In the genomic region with DNA sequence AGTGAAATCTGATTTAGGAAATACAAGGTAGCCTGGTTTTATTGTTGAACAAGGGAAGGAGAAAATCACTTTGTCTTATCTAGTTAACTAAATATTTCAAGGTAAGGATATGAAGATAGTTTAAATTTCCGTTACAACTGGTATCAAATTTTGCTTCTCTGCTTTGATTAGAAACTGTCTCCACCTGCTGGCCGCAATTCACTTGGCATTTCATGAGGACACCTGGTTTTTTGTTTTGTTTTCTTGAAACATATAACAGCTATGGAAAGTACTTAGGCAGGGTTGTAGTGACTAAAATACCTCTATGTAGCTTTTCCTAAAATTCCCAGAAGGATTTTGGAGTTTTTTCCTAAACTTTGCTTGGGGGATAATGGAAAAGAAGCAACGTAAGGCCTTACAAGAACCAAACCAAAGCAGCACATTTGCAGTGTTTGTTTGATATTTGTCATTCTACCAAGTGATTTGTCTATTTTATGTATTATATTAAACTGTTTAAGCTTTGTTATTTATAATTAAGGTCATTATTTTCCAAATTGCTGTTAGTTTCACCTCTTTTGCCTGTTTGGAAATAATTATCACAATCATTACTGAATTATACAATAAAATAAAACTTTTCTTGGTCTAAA, we compare ENCODE assay signal across 8 cellular contexts.
DNase-seq lines count a peak whose midpoint lies in the region; ATAC-seq and TF ChIP-seq lines count a peak whose summit lies in the region.

No MANE protein-coding gene starts in this region.

- no peak for TF ChIP-seq POLR2A in GM18505 (IDR thresholded peaks at IDR 0.05; ENCODE audit: borderline replicate concordance, extremely low read depth, insufficient read depth, insufficient read length)

- H3K36me3 Mint-ChIP-seq in CD14-positive monocyte (peaks cover 7 to 11% of the 10 kb centered on the region in 2 donors), glutamatergic neuron (ENCODE audit: unreplicated experiment) (no peaks in the 10 kb centered on the region)

- DNase-seq in CD14-positive monocyte (ENCODE audit: low spot score) = no peak
- DNase-seq in H7 = peak; percentile 59
- peak; percentile 76 for DNase-seq in activated effector memory CD4-positive, alpha-beta T cell treated with anti-CD3 and anti-CD28 coated beads, Interleukin-2, amount 50 U/mL, for 16 hours
- DNase-seq in glutamatergic neuron = peak; percentile 59
- peak; percentile 72 for DNase-seq in sciatic nerve (ENCODE audit: low spot score)

- no peak overlapping the region for H2AFZ ChIP-seq in OCI-LY1 (ENCODE audit: low read length)

- 0 out of 2 replicates have a peak, but pooled peaks cover 2% of the 10 kb centered on the region for H3K9me3 ChIP-seq in OCI-LY1 (ENCODE audit: low read length)

- H3K4me3 Mint-ChIP-seq in CD14-positive monocyte (no peak overlapping the region), glutamatergic neuron (ENCODE audit: unreplicated experiment) (no peak overlapping the region)

- no peak overlapping the region for H3K9ac ChIP-seq in OCI-LY1 (ENCODE audit: low read length)

- no peak overlapping the region for H3K4me3 ChIP-seq in H7 (ENCODE audit: insufficient read depth, low read depth, low read length)
- no peak overlapping the region for H3K4me3 ChIP-seq in OCI-LY1 (ENCODE audit: low read depth, low read length, poor library complexity, severe bottlenecking)

- H3K9me2 ChIP-seq in OCI-LY1 (ENCODE audit: low read depth, low read length) = no peaks in the 10 kb centered on the region

- H3K4me2 ChIP-seq in OCI-LY1 (ENCODE audit: low read length) = no peak overlapping the region

- intact Hi-C loops in CD14-positive monocyte (cut with micrococcal nuclease) (no loop called here), sciatic nerve (cut with DNase I) (loop anchor here (10.0 kb wide), 1 partner anchor 74 kb away; a partner anchor contains a TSS)

- H3K27ac Mint-ChIP-seq in CD14-positive monocyte (no peak overlapping the region), glutamatergic neuron (ENCODE audit: unreplicated experiment) (no peak overlapping the region)

- H3K9me3 Mint-ChIP-seq in CD14-positive monocyte = peaks cover 2 to 11% (median 6%) of the 10 kb centered on the region in 7 donors
- peaks cover 2% of the 10 kb centered on the region for H3K9me3 Mint-ChIP-seq in glutamatergic neuron (ENCODE audit: unreplicated experiment)

- no peaks in the 10 kb centered on the region for H3F3A ChIP-seq in OCI-LY1 (ENCODE audit: insufficient read depth, low read length)

- H3K79me2 ChIP-seq in OCI-LY1 (ENCODE audit: insufficient read depth, low read length) = no peaks in the 10 kb centered on the region

- H3K36me3 ChIP-seq in H7 (replicated peaks; ENCODE audit: control insufficient read depth, insufficient read depth, low read length) (no peaks in the 10 kb centered on the region), OCI-LY1 (ENCODE audit: insufficient read depth, low read length) (no peaks in the 10 kb centered on the region)

- no peaks in the 10 kb centered on the region for H4K20me1 ChIP-seq in OCI-LY1 (ENCODE audit: insufficient read depth, low read length)

- no peaks in the 10 kb centered on the region for H3K27me3 Mint-ChIP-seq in CD14-positive monocyte (ENCODE audit: low read depth in 3 of 3)
- H3K27me3 Mint-ChIP-seq in glutamatergic neuron (ENCODE audit: unreplicated experiment) = no peaks in the 10 kb centered on the region

- no peaks in the 10 kb centered on the region for H3K27me3 ChIP-seq in H7 (ENCODE audit: control insufficient read depth, insufficient read depth, low read length)
- no peaks in the 10 kb centered on the region; the same call in 1 of the 2 replicates for H3K27me3 ChIP-seq in OCI-LY1 (ENCODE audit: insufficient read depth, low read length)

- no peak overlapping the region for H3K27ac ChIP-seq in OCI-LY1 (ENCODE audit: low read depth, low read length, poor library complexity, severe bottlenecking)

- H3K4me1 Mint-ChIP-seq in CD14-positive monocyte (peaks cover 6% of the 10 kb centered on the region), glutamatergic neuron (ENCODE audit: low read depth, unreplicated experiment) (peaks cover 12% of the 10 kb centered on the region)

- H3K4me1 ChIP-seq in OCI-LY1 (ENCODE audit: insufficient read depth, low read length, severe bottlenecking) = no peaks in the 10 kb centered on the region

- peak; percentile 72 for TF ChIP-seq CTCF in CD14-positive monocyte (IDR thresholded peaks at IDR 0.05)
- TF ChIP-seq CTCF in OCI-LY1 (IDR thresholded peaks at IDR 0.05; ENCODE audit: low read length) = peak; percentile 99
- peak; percentile 69 for TF ChIP-seq CTCF in glutamatergic neuron (IDR thresholded peaks at IDR 0.05; ENCODE audit: partially characterized antibody, unreplicated experiment)

- ATAC-seq in sciatic nerve (no peak), HG02798 (IDR thresholded peaks at IDR 0.05; ENCODE audit: poor library complexity, unreplicated experiment) (no peak), GM18505 (IDR thresholded peaks at IDR 0.05; ENCODE audit: unreplicated experiment) (no peak)
